Comparison of ENCODE assay signal across 17 cellular contexts in genomic region chr20:63051186-63051860, GRCh38. TPM values are rescaled to one million over a fixed set of nuclear protein-coding genes. Genes with fewer than 3 reads are reported as not detected.
"Had no signal": no experiment of that assay in that cellular context is flagged by ENCODE, and none has a peak within 500 bp of the region (broad histone marks: within the 10 kb centered on the region; RNA-seq: fewer than 3 reads in every experiment).

No MANE protein-coding gene starts in this region.

- H3K4me3 ChIP-seq: esophagus squamous epithelium, gastroesophageal sphincter, mucosa of descending colon, psoas muscle had no signal

- H3K9me3 ChIP-seq: esophagus squamous epithelium, mucosa of descending colon, psoas muscle had no signal

- H3K79me2 ChIP-seq: parathyroid adenoma had no signal

- H3K27ac ChIP-seq: esophagus squamous epithelium, gastroesophageal sphincter, parathyroid adenoma, psoas muscle had no signal

- H3K36me3 ChIP-seq: esophagus squamous epithelium, gastroesophageal sphincter had no signal

- DNase-seq: effector memory CD8-positive, alpha-beta T cell; esophagus squamous epithelium; foreskin fibroblast; immature natural killer cell; left colon; occipital lobe; retina; small intestine; stimulated activated CD4-positive, alpha-beta T cell treated with anti-CD3 and anti-CD28 coated beads, Interleukin-2, amount 100 ng/mL, for 48 hours; stimulated activated naive CD4-positive, alpha-beta T cell treated with Interleukin-2 at 50 U/mL for 16 hours; trophoblast cell had no signal

- H3K9ac ChIP-seq: parathyroid adenoma had no signal

- ATAC-seq: effector memory CD8-positive, alpha-beta T cell; gastroesophageal sphincter; left colon; mucosa of descending colon; naive thymus-derived CD8-positive, alpha-beta T cell; psoas muscle had no signal

- H2AFZ ChIP-seq: parathyroid adenoma had no signal

RNA-seq across cellular contexts. Expression of gene BHLHE23, which starts 44.6 kb away (rescaled TPM):
- total RNA-seq: epithelial cell of proximal tubule; esophagus squamous epithelium; gastroesophageal sphincter; left colon; mucosa of descending colon; naive thymus-derived CD8-positive, alpha-beta T cell; occipital lobe; psoas muscle had no signal
